In genomic region chr4:70315928-70316327, GRCh38 we compare ENCODE assay signal across 11 cellular contexts. TPM values are rescaled to one million over a fixed set of nuclear protein-coding genes. Genes with fewer than 3 reads are reported as not detected.
DNase-seq lines count a peak whose midpoint lies in the region; ATAC-seq and TF ChIP-seq lines count a peak whose summit lies in the region.
"Had no signal": no experiment of that assay in that cellular context is flagged by ENCODE, and none has a peak within 500 bp of the region (broad histone marks: within the 10 kb centered on the region; RNA-seq: fewer than 3 reads in every experiment).

No MANE protein-coding gene starts in this region.

- ATAC-seq in GM18861 (IDR thresholded peaks at IDR 0.05; ENCODE audit: unreplicated experiment) (peak; percentile 91), GM21576 (IDR thresholded peaks at IDR 0.05; ENCODE audit: unreplicated experiment) (peak; percentile 73), HG03439 (IDR thresholded peaks at IDR 0.05; ENCODE audit: unreplicated experiment) (peak; percentile 65), aorta (ENCODE audit: low FRiP score) (no peak), Right ventricle myocardium inferior (no peak)
- ATAC-seq: T-cell had no signal

- H3K36me3 ChIP-seq in liver (ENCODE audit: control insufficient read depth in 4 of 4, insufficient read depth in 3 of 4, low read depth in 1 of 4, low read length in 3 of 4) (no peaks in the 10 kb centered on the region), aorta (ENCODE audit: control insufficient read depth in 1 of 2, insufficient read depth in 2 of 2, low read length in 1 of 2) (no peaks in the 10 kb centered on the region)
- H3K36me3 ChIP-seq: uterus had no signal

- no peak overlapping the region for H3K4me3 ChIP-seq in liver (ENCODE audit: low read depth in 1 of 3, low read length in 3 of 3)
- no peak overlapping the region for H3K4me3 ChIP-seq in aorta (ENCODE audit: low read length in 2 of 2)
- H3K4me3 ChIP-seq: uterus had no signal

- WGBS in liver, result 38% methylated on average over 1 of the region's 1 CpG
- WGBS in aorta, 2 donors, result 23 to 54% methylated on average over 1 of the region's 1 CpG

- TF ChIP-seq RAD21 in liver (IDR thresholded peaks at IDR 0.05), result peak in 1 of 2 donors; percentile 48

- H3K9me3 ChIP-seq in liver (ENCODE audit: control insufficient read depth in 4 of 4, low read length in 3 of 4) (no peaks in the 10 kb centered on the region), aorta (ENCODE audit: control insufficient read depth, low read length) (no peaks in the 10 kb centered on the region)
- H3K9me3 ChIP-seq: uterus had no signal

- H3K9ac ChIP-seq in liver (ENCODE audit: low read depth in 1 of 2, low read length in 2 of 2), result no peak overlapping the region

- intact Hi-C loops in aorta (cut with DNase I), result no loop called here
- intact Hi-C loops in Right ventricle myocardium inferior (cut with DNase I), result no loop called here

- peak; percentile 5 for TF ChIP-seq CTCF in liver (IDR thresholded peaks at IDR 0.05; ENCODE audit: low read depth, low read length, missing input control)

- no peaks in the 10 kb centered on the region for H3K27me3 ChIP-seq in liver (ENCODE audit: control insufficient read depth in 4 of 4, insufficient read depth in 4 of 4, low read length in 3 of 4)
- H3K27me3 ChIP-seq in aorta (ENCODE audit: control insufficient read depth in 1 of 2, insufficient read depth in 2 of 2, low read length in 1 of 2), result no peaks in the 10 kb centered on the region
- H3K27me3 ChIP-seq: uterus had no signal

- no peak overlapping the region for H3K27ac ChIP-seq in liver (ENCODE audit: low read depth in 1 of 2, low read length in 2 of 2)
- no peak overlapping the region for H3K27ac ChIP-seq in aorta (ENCODE audit: low read depth in 1 of 2, low read length in 2 of 2)
- H3K27ac ChIP-seq: uterus had no signal

- DNase-seq in aorta, result no peak
- DNase-seq in Right ventricle myocardium inferior (ENCODE audit: missing footprints), result no peak
- no peak for DNase-seq in NCI-H2227 (lab: John Stamatoyannopoulos, UW; ENCODE audit: unreplicated experiment)
- DNase-seq: activated naive CD4-positive, alpha-beta T cell treated with anti-CD3 and anti-CD28 coated beads for 36 hours; MV-4-11; T-cell; uterus had no signal

- H3K4me1 ChIP-seq in liver (ENCODE audit: control insufficient read depth in 4 of 4, insufficient read depth in 4 of 4, low read length in 3 of 4) (no peaks in the 10 kb centered on the region), aorta (ENCODE audit: control insufficient read depth in 1 of 2, insufficient read depth in 2 of 2, low read length in 2 of 2) (no peaks in the 10 kb centered on the region)
- H3K4me1 ChIP-seq: uterus had no signal

TF ChIP-seq in liver, 16 proteins besides CTCF, POLR2A, EP300 and RAD21:
- no peak for TF ChIP-seq GABPA (IDR thresholded peaks at IDR 0.05 in 1 of 2, conservative IDR thresholded peaks at IDR 0.05 in 1 of 2)
- no peak for TF ChIP-seq SP1 (IDR thresholded peaks at IDR 0.05)
- TF ChIP-seq, protein P1, sequence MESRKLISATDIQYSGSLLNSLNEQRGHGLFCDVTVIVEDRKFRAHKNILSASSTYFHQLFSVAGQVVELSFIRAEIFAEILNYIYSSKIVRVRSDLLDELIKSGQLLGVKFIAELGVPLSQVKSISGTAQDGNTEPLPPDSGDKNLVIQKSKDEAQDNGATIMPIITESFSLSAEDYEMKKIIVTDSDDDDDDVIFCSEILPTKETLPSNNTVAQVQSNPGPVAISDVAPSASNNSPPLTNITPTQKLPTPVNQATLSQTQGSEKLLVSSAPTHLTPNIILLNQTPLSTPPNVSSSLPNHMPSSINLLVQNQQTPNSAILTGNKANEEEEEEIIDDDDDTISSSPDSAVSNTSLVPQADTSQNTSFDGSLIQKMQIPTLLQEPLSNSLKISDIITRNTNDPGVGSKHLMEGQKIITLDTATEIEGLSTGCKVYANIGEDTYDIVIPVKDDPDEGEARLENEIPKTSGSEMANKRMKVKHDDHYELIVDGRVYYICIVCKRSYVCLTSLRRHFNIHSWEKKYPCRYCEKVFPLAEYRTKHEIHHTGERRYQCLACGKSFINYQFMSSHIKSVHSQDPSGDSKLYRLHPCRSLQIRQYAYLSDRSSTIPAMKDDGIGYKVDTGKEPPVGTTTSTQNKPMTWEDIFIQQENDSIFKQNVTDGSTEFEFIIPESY (IDR thresholded peaks at IDR 0.05), result no peak
- TF ChIP-seq FOXA1 (IDR thresholded peaks at IDR 0.05), result no peak
- TF ChIP-seq NR2F2 (IDR thresholded peaks at IDR 0.05), result no peak
- TF ChIP-seq RXRA (IDR thresholded peaks at IDR 0.05), result no peak
- TF ChIP-seq JUND (IDR thresholded peaks at IDR 0.05), result no peak
- no peak for TF ChIP-seq ATF3 (IDR thresholded peaks at IDR 0.05)
- no peak for TF ChIP-seq YY1 (IDR thresholded peaks at IDR 0.05)
- TF ChIP-seq HNF4A (conservative IDR thresholded peaks at IDR 0.05), result no peak
- TF ChIP-seq, protein P2, sequence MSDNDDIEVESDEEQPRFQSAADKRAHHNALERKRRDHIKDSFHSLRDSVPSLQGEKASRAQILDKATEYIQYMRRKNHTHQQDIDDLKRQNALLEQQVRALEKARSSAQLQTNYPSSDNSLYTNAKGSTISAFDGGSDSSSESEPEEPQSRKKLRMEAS (IDR thresholded peaks at IDR 0.05), result no peak
- no peak for TF ChIP-seq FOXA2 (IDR thresholded peaks at IDR 0.05)
- TF ChIP-seq EGR1 (IDR thresholded peaks at IDR 0.05; ENCODE audit: low read depth in 2 of 2), result no peak
- TF ChIP-seq HNF4G (IDR thresholded peaks at IDR 0.05), result no peak
- TF ChIP-seq, protein P3, sequence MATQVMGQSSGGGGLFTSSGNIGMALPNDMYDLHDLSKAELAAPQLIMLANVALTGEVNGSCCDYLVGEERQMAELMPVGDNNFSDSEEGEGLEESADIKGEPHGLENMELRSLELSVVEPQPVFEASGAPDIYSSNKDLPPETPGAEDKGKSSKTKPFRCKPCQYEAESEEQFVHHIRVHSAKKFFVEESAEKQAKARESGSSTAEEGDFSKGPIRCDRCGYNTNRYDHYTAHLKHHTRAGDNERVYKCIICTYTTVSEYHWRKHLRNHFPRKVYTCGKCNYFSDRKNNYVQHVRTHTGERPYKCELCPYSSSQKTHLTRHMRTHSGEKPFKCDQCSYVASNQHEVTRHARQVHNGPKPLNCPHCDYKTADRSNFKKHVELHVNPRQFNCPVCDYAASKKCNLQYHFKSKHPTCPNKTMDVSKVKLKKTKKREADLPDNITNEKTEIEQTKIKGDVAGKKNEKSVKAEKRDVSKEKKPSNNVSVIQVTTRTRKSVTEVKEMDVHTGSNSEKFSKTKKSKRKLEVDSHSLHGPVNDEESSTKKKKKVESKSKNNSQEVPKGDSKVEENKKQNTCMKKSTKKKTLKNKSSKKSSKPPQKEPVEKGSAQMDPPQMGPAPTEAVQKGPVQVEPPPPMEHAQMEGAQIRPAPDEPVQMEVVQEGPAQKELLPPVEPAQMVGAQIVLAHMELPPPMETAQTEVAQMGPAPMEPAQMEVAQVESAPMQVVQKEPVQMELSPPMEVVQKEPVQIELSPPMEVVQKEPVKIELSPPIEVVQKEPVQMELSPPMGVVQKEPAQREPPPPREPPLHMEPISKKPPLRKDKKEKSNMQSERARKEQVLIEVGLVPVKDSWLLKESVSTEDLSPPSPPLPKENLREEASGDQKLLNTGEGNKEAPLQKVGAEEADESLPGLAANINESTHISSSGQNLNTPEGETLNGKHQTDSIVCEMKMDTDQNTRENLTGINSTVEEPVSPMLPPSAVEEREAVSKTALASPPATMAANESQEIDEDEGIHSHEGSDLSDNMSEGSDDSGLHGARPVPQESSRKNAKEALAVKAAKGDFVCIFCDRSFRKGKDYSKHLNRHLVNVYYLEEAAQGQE (IDR thresholded peaks at IDR 0.05), result no peak
- no peak for TF ChIP-seq TAF1 (conservative IDR thresholded peaks at IDR 0.05)

RNA-seq across cellular contexts. Expression of gene CABS1, which starts 18.9 kb away (rescaled TPM):
- total RNA-seq in liver (not detected), aorta (not detected), Right ventricle myocardium inferior (not detected)
- polyA plus RNA-seq in liver (not detected), aorta (under 1 TPM in 1 of 2 donors, not detected in 1; 0.05 TPM)
- total RNA-seq: activated naive CD4-positive, alpha-beta T cell treated with anti-CD3 and anti-CD28 coated beads for 36 hours; T-cell had no signal

RNA-seq across cellular contexts. Expression of gene SMR3A, which starts 44.6 kb away (rescaled TPM):
- total RNA-seq in liver, result not detected
- polyA plus RNA-seq in liver, result not detected
- total RNA-seq in aorta, result not detected
- not detected for polyA plus RNA-seq in aorta
- not detected for total RNA-seq in Right ventricle myocardium inferior
- total RNA-seq: activated naive CD4-positive, alpha-beta T cell treated with anti-CD3 and anti-CD28 coated beads for 36 hours; T-cell; uterus had no signal

Comparison
In these comparisons a context has a peak if more than half of its experiments do, and no peak if none do; other contexts are left out.
1. ATAC-seq: peak in GM18861 (single experiment), GM21576 (single experiment) and HG03439 (single experiment); none in aorta (single experiment) and Right ventricle myocardium inferior (single experiment).